In the genomic region with DNA sequence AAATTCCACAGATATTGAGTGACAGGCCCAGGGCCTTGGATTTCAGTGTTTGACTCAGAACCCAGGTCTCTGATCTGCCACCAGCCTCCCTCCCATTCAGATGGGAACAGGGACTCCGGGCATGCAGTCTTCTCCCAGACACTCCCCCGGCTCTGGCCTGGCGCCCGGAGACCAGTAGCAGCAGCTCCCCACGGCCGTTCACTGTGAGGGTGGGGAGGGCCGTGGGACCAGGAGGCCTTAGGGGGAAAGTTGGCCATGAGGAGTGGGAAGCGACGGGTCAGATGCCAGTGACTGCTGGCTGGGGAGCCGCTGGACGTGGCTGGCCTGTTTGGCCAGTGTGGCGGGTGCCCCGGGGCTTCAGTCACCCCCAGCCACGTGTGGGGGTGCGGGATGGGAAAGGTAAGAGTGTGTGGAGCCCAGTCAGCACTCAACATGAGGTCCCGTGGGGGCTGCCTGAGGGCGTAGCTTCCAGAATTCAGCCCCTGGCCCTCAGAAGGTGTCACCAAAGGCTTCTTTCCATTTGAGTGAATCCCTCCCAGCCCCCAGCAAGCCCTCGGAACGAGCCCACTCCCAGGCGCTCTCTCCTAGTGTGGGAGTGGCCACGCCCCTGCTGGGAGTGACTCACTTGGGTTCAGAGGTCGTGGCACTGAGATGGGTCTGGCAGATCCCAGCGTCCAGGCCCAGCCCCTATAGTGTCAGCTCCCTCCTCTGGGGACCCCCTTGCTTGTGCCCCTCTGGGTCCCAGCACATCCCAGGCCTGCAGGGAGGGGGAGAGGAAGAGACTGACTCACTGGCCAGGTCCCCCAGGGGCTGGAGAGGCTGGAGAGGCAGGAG, we compare ENCODE assay signal across 8 cellular contexts.
DNase-seq lines count a peak whose midpoint lies in the region; ATAC-seq and TF ChIP-seq lines count a peak whose summit lies in the region.

No MANE protein-coding gene starts in this region.

- peak in 1 of 7 experiments; percentile 61 for DNase-seq in CD8-positive, alpha-beta T cell
- peak; percentile 37 for DNase-seq in NB4 (ENCODE audit: low read depth)
- DNase-seq in activated naive CD8-positive, alpha-beta T cell treated with anti-CD3 and anti-CD28 coated beads for 36 hours = peak; percentile 83
- DNase-seq in left cardiac atrium = peak; percentile 85
- peak; percentile 70 for DNase-seq in pons (ENCODE audit: low spot score)
- no peak for DNase-seq in mesenteric fat pad (ENCODE audit: low spot score)
- no peak for DNase-seq in DMS79 (lab: John Stamatoyannopoulos, UW)

- TF ChIP-seq POLR2A in NB4 (IDR thresholded peaks at IDR 0.05; ENCODE audit: extremely low read depth, insufficient read length) = no peak

- TF ChIP-seq CTCF in CD8-positive, alpha-beta T cell (IDR thresholded peaks at IDR 0.05) = no peak
- TF ChIP-seq CTCF in NB4 (IDR thresholded peaks at IDR 0.05; ENCODE audit: low read depth, low read length) = no peak

- H3K9me3 Mint-ChIP-seq in CD8-positive, alpha-beta T cell = no peaks in the 10 kb centered on the region
- H3K9me3 Mint-ChIP-seq in activated naive CD8-positive, alpha-beta T cell treated with anti-CD3 and anti-CD28 coated beads for 36 hours = no peaks in the 10 kb centered on the region

- peak overlapping the region; percentile 99 for H3K4me3 ChIP-seq in CD8-positive, alpha-beta T cell (ENCODE audit: low read depth, low read length)
- no peak overlapping the region for H3K4me3 ChIP-seq in NB4 (ENCODE audit: low read depth, low read length)

- H3K27ac Mint-ChIP-seq in CD8-positive, alpha-beta T cell = peak overlapping the region; percentile 100
- peak overlapping the region; percentile 100 for H3K27ac Mint-ChIP-seq in activated naive CD8-positive, alpha-beta T cell treated with anti-CD3 and anti-CD28 coated beads for 36 hours

- H3K4me1 Mint-ChIP-seq in CD8-positive, alpha-beta T cell (ENCODE audit: low read depth) = peaks cover 52% of the 10 kb centered on the region
- peaks cover 49% of the 10 kb centered on the region for H3K4me1 Mint-ChIP-seq in activated naive CD8-positive, alpha-beta T cell treated with anti-CD3 and anti-CD28 coated beads for 36 hours

- CTCF ChIA-PET in CD8-positive, alpha-beta T cell (lab: Charles Lee) = interaction anchor here (0.5 to 8.8 kb wide), 13 partner anchors 9 to 124 kb away, joined by 3 to 142 read pairs (median 5); no protein-coding TSS in a partner anchor

- no peaks in the 10 kb centered on the region for H3K27me3 Mint-ChIP-seq in CD8-positive, alpha-beta T cell (ENCODE audit: low read depth)
- no peaks in the 10 kb centered on the region for H3K27me3 Mint-ChIP-seq in activated naive CD8-positive, alpha-beta T cell treated with anti-CD3 and anti-CD28 coated beads for 36 hours

- H3K36me3 ChIP-seq in CD8-positive, alpha-beta T cell (ENCODE audit: insufficient read depth, low read length) = no peaks in the 10 kb centered on the region

- H3K9me3 ChIP-seq in CD8-positive, alpha-beta T cell (ENCODE audit: low read length) = no peaks in the 10 kb centered on the region

- no peaks in the 10 kb centered on the region for H3K27me3 ChIP-seq in CD8-positive, alpha-beta T cell (ENCODE audit: insufficient read depth, low read length)

- ATAC-seq in CD8-positive, alpha-beta T cell = no peak
- ATAC-seq in left cardiac atrium (peak; percentile 41 to 71), GM19023 (IDR thresholded peaks at IDR 0.05; ENCODE audit: unreplicated experiment) (no peak)

- peak overlapping the region; percentile 94 for H3K4me3 Mint-ChIP-seq in CD8-positive, alpha-beta T cell
- H3K4me3 Mint-ChIP-seq in activated naive CD8-positive, alpha-beta T cell treated with anti-CD3 and anti-CD28 coated beads for 36 hours = peak overlapping the region; percentile 94

- H3K36me3 Mint-ChIP-seq in CD8-positive, alpha-beta T cell = peaks cover 47% of the 10 kb centered on the region
- H3K36me3 Mint-ChIP-seq in activated naive CD8-positive, alpha-beta T cell treated with anti-CD3 and anti-CD28 coated beads for 36 hours = peaks cover 54% of the 10 kb centered on the region

- peaks cover 54% of the 10 kb centered on the region for H3K4me1 ChIP-seq in CD8-positive, alpha-beta T cell (ENCODE audit: insufficient read depth, low read length)

- H3K27ac ChIP-seq in CD8-positive, alpha-beta T cell (ENCODE audit: low read depth, low read length) = peak overlapping the region; percentile 86

- intact Hi-C loops in CD8-positive, alpha-beta T cell (cut with DNase I, micrococcal nuclease) = loop anchor here (2.0 to 10.0 kb wide), 6 partner anchors 15 to 1305 kb away; a partner anchor contains a TSS
- intact Hi-C loops in left cardiac atrium (cut with DNase I) = no loop called here

- POLR2A ChIA-PET in CD8-positive, alpha-beta T cell (lab: Charles Lee) = interaction anchor here (0.6 to 8.6 kb wide), 12 partner anchors 10 to 119 kb away, joined by 3 to 106 read pairs (median 4); no protein-coding TSS in a partner anchor

Comparison
In these comparisons a context has a peak if more than half of its experiments do, and no peak if none do; other contexts are left out.
1. ATAC-seq: peak in left cardiac atrium (2 of 2); none in CD8-positive, alpha-beta T cell (single experiment) and GM19023 (single experiment).
2. DNase-seq: peak in NB4 (single experiment), activated naive CD8-positive, alpha-beta T cell treated with anti-CD3 and anti-CD28 coated beads for 36 hours (single experiment), left cardiac atrium (single experiment) and pons (single experiment); none in mesenteric fat pad (single experiment) and DMS79 (single experiment).
3. intact Hi-C loops: an anchor here in CD8-positive, alpha-beta T cell (2.0 to 10.0 kb wide); none called in left cardiac atrium.